Comparison of ENCODE assay signal across 9 cellular contexts in the genomic region with DNA sequence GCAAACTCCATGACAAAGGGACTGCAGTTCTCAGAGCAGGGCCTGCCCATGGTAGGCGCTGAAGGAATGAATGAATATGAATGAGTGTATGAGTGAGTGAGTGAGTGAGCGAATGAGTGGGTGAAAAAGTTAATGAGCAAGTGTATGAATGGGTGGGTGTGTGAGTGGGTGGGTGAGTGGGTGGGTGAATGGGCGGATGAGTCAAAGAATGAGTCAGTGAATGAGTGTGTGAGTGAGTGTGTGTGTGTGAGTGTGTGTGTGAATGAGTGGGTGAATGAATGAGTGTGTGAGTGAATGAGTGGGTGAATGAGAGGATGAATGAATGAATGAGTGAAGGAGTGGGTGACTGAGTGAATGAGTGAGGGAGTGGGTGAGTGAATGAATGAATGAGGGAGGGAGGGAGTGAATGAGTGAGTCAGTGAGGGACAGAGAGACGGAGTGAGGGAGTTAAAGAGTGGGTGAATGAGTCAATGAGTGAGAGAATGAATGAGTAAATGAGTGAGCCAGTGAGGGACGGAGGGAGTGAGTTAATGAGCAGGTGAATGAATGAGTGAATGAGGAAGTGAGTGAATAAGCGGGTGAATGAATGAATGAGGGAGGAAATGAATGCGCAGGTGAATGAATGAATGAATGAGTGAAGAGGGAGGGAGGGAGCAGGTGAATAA. TPM values are rescaled to one million over a fixed set of nuclear protein-coding genes. Genes with fewer than 3 reads are reported as not detected.
DNase-seq lines count a peak whose midpoint lies in the region; ATAC-seq, FAIRE-seq and TF ChIP-seq lines count a peak whose summit lies in the region.
"Had no signal": no experiment of that assay in that cellular context is flagged by ENCODE, and none has a peak within 500 bp of the region (broad histone marks: within the 10 kb centered on the region; RNA-seq: fewer than 3 reads in every experiment).

No MANE protein-coding gene starts in this region.

- dilution Hi-C loops in mammary epithelial cell (cut with HindIII; ENCODE audit: low sequenced_read_pairs), result no loop called here

- H3F3A ChIP-seq in Loucy (ENCODE audit: low read depth), result no peaks in the 10 kb centered on the region

- BruUV-seq in Calu3 (replicated peaks; lab: Mats Ljungman, UMichigan) (no TSS peak), mammary epithelial cell (replicated peaks; lab: Mats Ljungman, UMichigan) (no TSS peak)

- H3K27me3 Mint-ChIP-seq in Calu3 (ENCODE audit: unreplicated experiment) (peaks cover 53% of the 10 kb centered on the region), neural crest cell (ENCODE audit: low read depth) (peaks cover 4% of the 10 kb centered on the region)

- DNase-seq in Calu3 (no peak), mammary epithelial cell (peak; percentile 49), neural crest cell (ENCODE audit: low read depth, low spot score) (no peak), small intestine (no peak)
- DNase-seq: Right ventricle myocardium superior had no signal

- no peaks in the 10 kb centered on the region for H3K4me1 ChIP-seq in Loucy (ENCODE audit: insufficient read depth, low read length, poor library complexity, severe bottlenecking)
- no peaks in the 10 kb centered on the region for H3K4me1 ChIP-seq in mammary epithelial cell (ENCODE audit: insufficient read depth, low read length)
- H3K4me1 ChIP-seq in small intestine (ENCODE audit: control insufficient read depth in 2 of 2, insufficient read depth in 1 of 2, low read depth in 1 of 2, low read length in 1 of 2), result no peaks in the 10 kb centered on the region

- CTCF ChIA-PET in Calu3 (lab: Charles Lee) (no interaction called here), mammary epithelial cell (lab: Charles Lee; ENCODE audit: low non-redundant PET) (interaction anchor here (0.6 kb wide), 1 partner anchor 781 kb away, joined by 12 read pairs; no protein-coding TSS in a partner anchor)

- H3K4me1 Mint-ChIP-seq in Calu3 (ENCODE audit: low read depth, unreplicated experiment) (peaks cover 13% of the 10 kb centered on the region), neural crest cell (peaks cover 14% of the 10 kb centered on the region)

- ATAC-seq in GM19452 (IDR thresholded peaks at IDR 0.05; ENCODE audit: unreplicated experiment) (no peak), GM18519 (IDR thresholded peaks at IDR 0.05; ENCODE audit: low FRiP score, unreplicated experiment) (no peak), GM21423 (IDR thresholded peaks at IDR 0.05; ENCODE audit: unreplicated experiment) (no peak)

- H3K4me3 ChIP-seq in Loucy (ENCODE audit: low read length, poor library complexity, severe bottlenecking) (no peak overlapping the region), mammary epithelial cell (replicated peaks in 1 of 3; ENCODE audit: insufficient read depth in 1 of 3, low read depth in 2 of 3, low read length in 3 of 3) (no peak overlapping the region), small intestine (ENCODE audit: low read depth in 1 of 2, low read length in 2 of 2) (no peak overlapping the region)

- WGBS in mammary epithelial cell (ENCODE audit: low coverage, missing lambda C conversion rate), result 69% methylated on average over 6 of the region's 7 CpGs
- WGBS in small intestine, 3 donors, result 36 to 56% (median 48%) methylated on average over 6 to 7 of the region's 7 CpGs

- H3K36me3 ChIP-seq in Loucy (ENCODE audit: insufficient read depth, low read length), result no peaks in the 10 kb centered on the region
- H3K36me3 ChIP-seq in mammary epithelial cell (ENCODE audit: insufficient read depth, low read length), result no peaks in the 10 kb centered on the region
- no peaks in the 10 kb centered on the region for H3K36me3 ChIP-seq in small intestine (ENCODE audit: control insufficient read depth in 2 of 2, insufficient read depth in 2 of 2, low read length in 2 of 2)

- intact Hi-C loops in Calu3 (cut with micrococcal nuclease; ENCODE audit: unreplicated experiment) (loop anchor here (2.0 kb wide), 1 partner anchor 554 kb away; no protein-coding TSS in a partner anchor), mammary epithelial cell (cut with micrococcal nuclease) (loop anchor here (1.0 to 2.0 kb wide), 2 partner anchors 406 to 553 kb away; no protein-coding TSS in a partner anchor)

- H3K27ac ChIP-seq in mammary epithelial cell (ENCODE audit: insufficient read depth, low read depth, low read length) (no peak overlapping the region), small intestine (ENCODE audit: low read depth in 1 of 2, low read length in 1 of 2) (no peak overlapping the region)

- H3K9me3 ChIP-seq in Loucy (ENCODE audit: insufficient read depth, low read depth, low read length), result no peaks in the 10 kb centered on the region
- H3K9me3 ChIP-seq in mammary epithelial cell (replicated peaks; ENCODE audit: insufficient read depth, low read length), result no peaks in the 10 kb centered on the region
- H3K9me3 ChIP-seq in small intestine (ENCODE audit: control insufficient read depth, low read depth), result no peaks in the 10 kb centered on the region

- H3K9me3 Mint-ChIP-seq in Calu3 (ENCODE audit: low read depth, unreplicated experiment) (no peaks in the 10 kb centered on the region), neural crest cell (no peaks in the 10 kb centered on the region)

- H3K27me3 ChIP-seq in Loucy (ENCODE audit: insufficient read depth, low read length, poor library complexity, severe bottlenecking) (no peaks in the 10 kb centered on the region), mammary epithelial cell (ENCODE audit: insufficient read depth, low read length) (no peaks in the 10 kb centered on the region), small intestine (ENCODE audit: control insufficient read depth in 2 of 2, insufficient read depth in 2 of 2, low read length in 2 of 2) (peaks cover 0 to 3% of the 10 kb centered on the region in 2 donors)

- in situ Hi-C loops in mammary epithelial cell (cut with MboI; ENCODE audit: low sequenced_read_pairs in 2 of 2), result loop anchor here in 1 of 2 donors (25.0 kb wide), 1 partner anchor 568 kb away; a partner anchor contains a TSS

- FAIRE-seq in small intestine (lab: Jason Lieb, UNC), result no peak

- H3K9me2 ChIP-seq in Loucy (replicated peaks; ENCODE audit: low read depth, low read length), result no peaks in the 10 kb centered on the region

- H3K79me2 ChIP-seq in Loucy (ENCODE audit: insufficient read depth, low read length) (no peaks in the 10 kb centered on the region), mammary epithelial cell (ENCODE audit: insufficient read depth, low read length) (no peaks in the 10 kb centered on the region)

- H3K9ac ChIP-seq in Loucy (ENCODE audit: low read depth, low read length, poor library complexity, severe bottlenecking) (no peak overlapping the region), mammary epithelial cell (ENCODE audit: insufficient read depth, low read length) (no peak overlapping the region)

- H2AFZ ChIP-seq in Loucy (ENCODE audit: low read length) (no peak overlapping the region), mammary epithelial cell (ENCODE audit: low read depth, low read length) (no peak overlapping the region)

- H3K27ac Mint-ChIP-seq in Calu3 (ENCODE audit: unreplicated experiment), result no peak overlapping the region
- H3K27ac Mint-ChIP-seq in neural crest cell (ENCODE audit: unreplicated experiment), result no peak overlapping the region

- H3K4me2 ChIP-seq in Loucy (ENCODE audit: low read depth, low read length, poor library complexity, severe bottlenecking) (peak overlapping the region; percentile 44), mammary epithelial cell (ENCODE audit: insufficient read depth, low read depth, low read length) (no peak overlapping the region)

- H4K20me1 ChIP-seq in Loucy (ENCODE audit: insufficient read depth, low read length, poor library complexity, severe bottlenecking) (no peaks in the 10 kb centered on the region), mammary epithelial cell (ENCODE audit: insufficient read depth, low read length) (no peaks in the 10 kb centered on the region)

- peaks cover 7% of the 10 kb centered on the region for H3K36me3 Mint-ChIP-seq in Calu3 (ENCODE audit: insufficient read depth, unreplicated experiment)
- H3K36me3 Mint-ChIP-seq in neural crest cell (ENCODE audit: low read depth), result no peaks in the 10 kb centered on the region

- H3K4me3 Mint-ChIP-seq in Calu3 (ENCODE audit: low read depth, unreplicated experiment), result peak overlapping the region; percentile 3
- peak overlapping the region; percentile 26 for H3K4me3 Mint-ChIP-seq in neural crest cell

- TF ChIP-seq CTCF in Calu3 (IDR thresholded peaks at IDR 0.05; ENCODE audit: unreplicated experiment), result no peak
- no peak for TF ChIP-seq CTCF in Loucy (conservative IDR thresholded peaks at IDR 0.05; ENCODE audit: low read length)
- TF ChIP-seq CTCF in mammary epithelial cell (conservative IDR thresholded peaks at IDR 0.05 in 1 of 2, IDR thresholded peaks at IDR 0.05 in 1 of 2; ENCODE audit: extremely low read depth in 1 of 2, insufficient read depth in 1 of 2, low read depth in 1 of 2, low read length in 2 of 2), result no peak
- no peak for TF ChIP-seq CTCF in neural crest cell (conservative IDR thresholded peaks at IDR 0.05)

RNA-seq across cellular contexts. Expression of a gene that starts 11.1 kb away (rescaled TPM):
- total RNA-seq in Calu3 (2022), result 25.5 and 27.9 TPM in 2 replicates
- total RNA-seq in mammary epithelial cell, result 10 to 100 TPM; 12.0 to 28.1 TPM
- polyA plus RNA-seq in mammary epithelial cell, result 22.9 TPM
- 33.4 TPM for polyA minus RNA-seq in mammary epithelial cell
- 32.7 and 33.2 TPM in 2 replicates for total RNA-seq in neural crest cell
- polyA plus RNA-seq in small intestine, result 10 to 100 TPM; 29.0 to 35.8 (median 34.6) TPM

RNA-seq across cellular contexts. Expression of a gene that starts 54.4 kb away (rescaled TPM):
- 58.0 and 58.8 TPM in 2 replicates for total RNA-seq in Calu3 (2022)
- total RNA-seq in mammary epithelial cell, result 100 to 1,000 TPM in 1 of 2 donors, 10 to 100 TPM in 1; 30.8 to 114 TPM
- 40.7 TPM for polyA plus RNA-seq in mammary epithelial cell
- polyA minus RNA-seq in mammary epithelial cell, result 24.5 TPM
- 47.5 and 53.6 TPM in 2 replicates for total RNA-seq in neural crest cell
- polyA plus RNA-seq in small intestine, result 10 to 100 TPM in 1 of 3 donors, 1 to 10 TPM in 2; 1.8 to 14.5 (median 3.8) TPM
